9 cellular contexts compared by ENCODE assay signal in genomic region chr1:212237651-212238050, GRCh38. TPM values are rescaled to one million over a fixed set of nuclear protein-coding genes. Genes with fewer than 3 reads are reported as not detected.
A peak's percentile ranks its signal among the peaks of the same experiment; 100 is the strongest.
DNase-seq lines count a peak whose midpoint lies in the region; ATAC-seq lines count a peak whose summit lies in the region.
"Had no signal": no experiment of that assay in that cellular context is flagged by ENCODE, and none has a peak within 500 bp of the region (broad histone marks: within the 10 kb centered on the region; RNA-seq: fewer than 3 reads in every experiment).

No MANE protein-coding gene starts in this region.

- ATAC-seq in GM18870 (IDR thresholded peaks at IDR 0.05; ENCODE audit: unreplicated experiment) (peak; percentile 89), GM21737 (IDR thresholded peaks at IDR 0.05; ENCODE audit: unreplicated experiment) (peak; percentile 91), HG03571 (IDR thresholded peaks at IDR 0.05; ENCODE audit: unreplicated experiment) (peak; percentile 96), left colon (peak; percentile 65)

- intact Hi-C loops in left colon (cut with DNase I, micrococcal nuclease): no loop called here

- DNase-seq in left colon: peak in 1 of 2 donors; percentile 41
- DNase-seq in RPMI8226: no peak
- no peak for DNase-seq in NCI-H2029 treated with DMSO at 0.1 percent for 48 hours (lab: John Stamatoyannopoulos, UW)
- DNase-seq in iPS-NIHi7 (ENCODE audit: extremely low spot score): no peak
- no peak for DNase-seq in NCI-H82 (lab: John Stamatoyannopoulos, UW)
- DNase-seq: activated naive CD4-positive, alpha-beta T cell treated with Interleukin-2 at 50 U/mL for 16 hours had no signal

RNA-seq across cellular contexts. Expression of gene PPP2R5A, which starts 47.6 kb away (rescaled TPM):
- total RNA-seq in left colon: 10 to 100 TPM; 61.0 to 69.5 TPM
